ENCODE assay signal across 20 cellular contexts in the genomic region with DNA sequence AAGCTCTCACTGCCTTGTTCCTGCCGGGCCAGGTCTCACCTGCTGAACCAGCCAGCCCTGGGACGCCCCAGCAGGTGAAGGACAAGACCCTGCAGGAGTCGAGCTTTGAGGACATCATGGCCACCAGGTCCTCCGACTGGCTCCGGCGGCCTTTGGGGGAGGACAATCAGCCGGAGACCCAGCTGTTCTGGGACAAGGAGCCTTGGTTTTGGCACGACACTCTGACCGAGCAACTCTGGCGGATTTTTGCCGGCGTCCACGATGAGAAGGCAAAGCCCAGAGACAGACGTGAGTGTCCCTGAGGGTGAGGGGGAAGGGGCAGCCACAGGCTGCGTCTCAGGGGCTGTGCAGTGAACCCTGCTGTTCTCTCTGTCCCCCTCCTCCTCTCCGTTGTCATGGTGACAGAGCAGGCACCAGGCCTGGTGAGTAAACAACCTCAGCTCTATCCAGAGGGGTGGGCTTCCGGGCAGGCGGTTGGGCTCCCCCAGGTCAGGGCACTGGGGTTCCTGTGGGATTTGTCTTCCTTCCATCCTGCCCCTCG. TPM values are rescaled to one million over a fixed set of nuclear protein-coding genes. Genes with fewer than 3 reads are reported as not detected.
A peak's percentile ranks its signal among the peaks of the same experiment; 100 is the strongest.
DNase-seq lines count a peak whose midpoint lies in the region.
"Had no signal": no experiment of that assay in that cellular context is flagged by ENCODE, and none has a peak within 500 bp of the region (broad histone marks: within the 10 kb centered on the region; RNA-seq: fewer than 3 reads in every experiment).

No MANE protein-coding gene starts in this region.

- H3K36me3 ChIP-seq in H7 (replicated peaks; ENCODE audit: control insufficient read depth, insufficient read depth, low read length), result no peaks in the 10 kb centered on the region
- H3K36me3 ChIP-seq: breast epithelium, prostate gland had no signal

- no peak overlapping the region for H3K4me3 Mint-ChIP-seq in activated T-helper 2 cell treated with anti-CD3 and anti-CD28 coated beads, Interferon-gamma antibody, Interleukin-2, Interleukin-4, amounts not matched to agents 10 μg/mL and 5 μg/mL and 100 μg/mL, durations not matched to agents 14 hours and 24 hours and 36 hours (ENCODE audit: low read depth)
- H3K4me3 Mint-ChIP-seq: effector memory CD8-positive, alpha-beta T cell had no signal

- intact Hi-C loops in posterior vena cava (cut with DNase I), result loop anchor here in 1 of 2 donors (5.0 kb wide), 1 partner anchor 45 kb away; no protein-coding TSS in a partner anchor
- intact Hi-C loops in activated T-helper 2 cell treated with anti-CD3 and anti-CD28 coated beads, Interferon-gamma antibody, Interleukin-2, Interleukin-4, amounts not matched to agents 10 μg/mL and 5 μg/mL and 100 μg/mL, durations not matched to agents 14 hours and 24 hours and 36 hours (cut with micrococcal nuclease), result no loop called here

- H3K4me3 ChIP-seq in H7 (ENCODE audit: insufficient read depth, low read depth, low read length), result no peak overlapping the region
- H3K4me3 ChIP-seq: breast epithelium, prostate gland, testis had no signal

- DNase-seq in AG20443 (ENCODE audit: low spot score) (peak; percentile 9), H7 (peak; percentile 93), SK-N-DZ (ENCODE audit: low spot score) (peak; percentile 80), left kidney (ENCODE audit: low read depth, low spot score) (peak; percentile 96), posterior vena cava (ENCODE audit: low spot score) (no peak), AML-193 (lab: John Stamatoyannopoulos, UW) (no peak)
- DNase-seq in activated T-helper 2 cell treated with anti-CD3 and anti-CD28 coated beads, Interferon-gamma antibody, Interleukin-2, Interleukin-4, amounts not matched to agents 10 μg/mL and 5 μg/mL and 100 μg/mL, durations not matched to agents 14 hours and 24 hours and 36 hours (ENCODE audit: low spot score), result no peak
- DNase-seq in stimulated activated CD4-positive, alpha-beta T cell treated with anti-CD3 and anti-CD28 coated beads, Interleukin-2, amount 100 ng/mL, for 24 hours, result no peak
- DNase-seq: activated CD8-positive, alpha-beta memory T cell treated with anti-CD3 and anti-CD28 coated beads, Interleukin-2, amount 50 U/mL, for 4 hours; DMS153; effector memory CD8-positive, alpha-beta T cell; HCEC 1CT; NCI-H345; T-helper 1 cell; testis had no signal

- H3K27me3 ChIP-seq in H7 (ENCODE audit: control insufficient read depth, insufficient read depth, low read length), result no peaks in the 10 kb centered on the region; the same call in 1 of the 2 replicates
- H3K27me3 ChIP-seq: breast epithelium, testis had no signal

- no peaks in the 10 kb centered on the region for H3K9me3 Mint-ChIP-seq in activated T-helper 2 cell treated with anti-CD3 and anti-CD28 coated beads, Interferon-gamma antibody, Interleukin-2, Interleukin-4, amounts not matched to agents 10 μg/mL and 5 μg/mL and 100 μg/mL, durations not matched to agents 14 hours and 24 hours and 36 hours
- H3K9me3 Mint-ChIP-seq: activated naive CD4-positive, alpha-beta T cell treated with anti-CD3 and anti-CD28 coated beads, Interleukin-2, amount 50 U/mL, for 72 hours; effector memory CD8-positive, alpha-beta T cell had no signal

- H3K27ac Mint-ChIP-seq in activated T-helper 2 cell treated with anti-CD3 and anti-CD28 coated beads, Interferon-gamma antibody, Interleukin-2, Interleukin-4, amounts not matched to agents 10 μg/mL and 5 μg/mL and 100 μg/mL, durations not matched to agents 14 hours and 24 hours and 36 hours, result no peak overlapping the region
- H3K27ac Mint-ChIP-seq: activated naive CD4-positive, alpha-beta T cell treated with anti-CD3 and anti-CD28 coated beads, Interleukin-2, amount 50 U/mL, for 72 hours; effector memory CD8-positive, alpha-beta T cell had no signal

- H3K27me3 Mint-ChIP-seq in activated T-helper 2 cell treated with anti-CD3 and anti-CD28 coated beads, Interferon-gamma antibody, Interleukin-2, Interleukin-4, amounts not matched to agents 10 μg/mL and 5 μg/mL and 100 μg/mL, durations not matched to agents 14 hours and 24 hours and 36 hours (ENCODE audit: low read depth), result peaks cover 14% of the 10 kb centered on the region

- H3K36me3 Mint-ChIP-seq in activated T-helper 2 cell treated with anti-CD3 and anti-CD28 coated beads, Interferon-gamma antibody, Interleukin-2, Interleukin-4, amounts not matched to agents 10 μg/mL and 5 μg/mL and 100 μg/mL, durations not matched to agents 14 hours and 24 hours and 36 hours (ENCODE audit: low read depth), result no peaks in the 10 kb centered on the region
- H3K36me3 Mint-ChIP-seq: activated naive CD4-positive, alpha-beta T cell treated with anti-CD3 and anti-CD28 coated beads, Interleukin-2, amount 50 U/mL, for 72 hours had no signal

- H3K4me1 Mint-ChIP-seq in activated T-helper 2 cell treated with anti-CD3 and anti-CD28 coated beads, Interferon-gamma antibody, Interleukin-2, Interleukin-4, amounts not matched to agents 10 μg/mL and 5 μg/mL and 100 μg/mL, durations not matched to agents 14 hours and 24 hours and 36 hours (ENCODE audit: low read depth), result no peaks in the 10 kb centered on the region

RNA-seq across cellular contexts. Expression of a gene that starts 9.7 kb away (rescaled TPM):
- 10.4 and 14.2 TPM in 2 replicates for total RNA-seq in H7 (2014; rRNA removed; shearing (Covaris generic))
- 2.8 and 4.7 TPM in 2 replicates for polyA plus RNA-seq in SK-N-DZ (2014; cell fraction: cytosol; rRNA removed)
- 5.8 and 6.5 TPM in 2 replicates for polyA plus RNA-seq in SK-N-DZ (2014; cell fraction: nucleus; rRNA removed)
- total RNA-seq in posterior vena cava, result 1 to 10 TPM in 1 of 2 donors, under 1 TPM in 1; 0.57 to 3.4 TPM
- 1.4 and 1.5 TPM in 2 replicates for total RNA-seq in activated T-helper 2 cell treated with anti-CD3 and anti-CD28 coated beads, Interferon-gamma antibody, Interleukin-2, Interleukin-4, amounts not matched to agents 10 μg/mL and 5 μg/mL and 100 μg/mL, durations not matched to agents 14 hours and 24 hours and 36 hours
- total RNA-seq: mononuclear cell had no signal

RNA-seq across cellular contexts. Expression of a gene that starts 42.1 kb away (rescaled TPM):
- total RNA-seq in H7 (2014; rRNA removed; shearing (Covaris generic)), result 9.6 and 18.7 TPM in 2 replicates
- polyA plus RNA-seq in SK-N-DZ (2014; cell fraction: cytosol; rRNA removed), result 1.2 and 1.7 TPM in 2 replicates
- 1.1 and 2.9 TPM in 2 replicates for polyA plus RNA-seq in SK-N-DZ (2014; cell fraction: nucleus; rRNA removed)
- total RNA-seq in posterior vena cava, result 10 to 100 TPM; 39.4 to 61.4 TPM
- 2.2 and 2.4 TPM in 2 replicates for total RNA-seq in activated T-helper 2 cell treated with anti-CD3 and anti-CD28 coated beads, Interferon-gamma antibody, Interleukin-2, Interleukin-4, amounts not matched to agents 10 μg/mL and 5 μg/mL and 100 μg/mL, durations not matched to agents 14 hours and 24 hours and 36 hours
- total RNA-seq: M059J had no signal

RNA-seq across cellular contexts. Expression of a gene that starts 42.2 kb away (rescaled TPM):
- 4.6 and 5.5 TPM in 2 replicates for total RNA-seq in H7 (2014; rRNA removed; shearing (Covaris generic))
- 7.0 and 7.5 TPM in 2 replicates for polyA plus RNA-seq in SK-N-DZ (2014; cell fraction: cytosol; rRNA removed)
- polyA plus RNA-seq in SK-N-DZ (2014; cell fraction: nucleus; rRNA removed), result 8.0 and 8.9 TPM in 2 replicates
- 1 to 10 TPM; 2.4 to 4.0 TPM for total RNA-seq in posterior vena cava
- total RNA-seq in activated T-helper 2 cell treated with anti-CD3 and anti-CD28 coated beads, Interferon-gamma antibody, Interleukin-2, Interleukin-4, amounts not matched to agents 10 μg/mL and 5 μg/mL and 100 μg/mL, durations not matched to agents 14 hours and 24 hours and 36 hours, result 3.5 and 4.0 TPM in 2 replicates

Comparison
In these comparisons a context has a peak if more than half of its experiments do, and no peak if none do; other contexts are left out.
1. DNase-seq: peak in AG20443 (single experiment), H7 (single experiment), SK-N-DZ (single experiment) and left kidney (single experiment); none in posterior vena cava (single experiment), activated T-helper 2 cell treated with anti-CD3 and anti-CD28 coated beads, Interferon-gamma antibody, Interleukin-2, Interleukin-4, amounts not matched to agents 10 μg/mL and 5 μg/mL and 100 μg/mL, durations not matched to agents 14 hours and 24 hours and 36 hours (single experiment), stimulated activated CD4-positive, alpha-beta T cell treated with anti-CD3 and anti-CD28 coated beads, Interleukin-2, amount 100 ng/mL, for 24 hours (0 of 2) and AML-193 (0 of 2).